Comparison of ENCODE assay signal across 13 cellular contexts in genomic region chr11:23311986-23312940, GRCh38.
DNase-seq lines count a peak whose midpoint lies in the region; ATAC-seq, FAIRE-seq and TF ChIP-seq lines count a peak whose summit lies in the region.
"Had no signal": no experiment of that assay in that cellular context is flagged by ENCODE, and none has a peak within 500 bp of the region (broad histone marks: within the 10 kb centered on the region; RNA-seq: fewer than 3 reads in every experiment).

No MANE protein-coding gene starts in this region.

- 36% methylated on average over 5 of the region's 5 CpGs for WGBS in smooth muscle cell (ENCODE audit: low lambda C conversion rate)
- WGBS in small intestine, 3 donors = 32 to 54% (median 47%) methylated on average over 5 of the region's 5 CpGs

- H3K9me3 Mint-ChIP-seq in CD14-positive monocyte = peaks cover 0 to 2% (median 1%) of the 10 kb centered on the region in 7 donors

- no peaks in the 10 kb centered on the region for H3K36me3 ChIP-seq in smooth muscle cell (ENCODE audit: low read depth)
- no peaks in the 10 kb centered on the region for H3K36me3 ChIP-seq in small intestine (ENCODE audit: control insufficient read depth in 2 of 2, insufficient read depth in 2 of 2, low read length in 2 of 2)
- H3K36me3 ChIP-seq: thyroid gland had no signal

- H3F3A ChIP-seq in smooth muscle cell (ENCODE audit: low read depth) = no peaks in the 10 kb centered on the region

- no peaks in the 10 kb centered on the region for H3K4me1 ChIP-seq in smooth muscle cell (ENCODE audit: low read depth)
- H3K4me1 ChIP-seq in small intestine (ENCODE audit: control insufficient read depth in 2 of 2, insufficient read depth in 1 of 2, low read depth in 1 of 2, low read length in 1 of 2) = no peaks in the 10 kb centered on the region
- H3K4me1 ChIP-seq: thyroid gland had no signal

- peak overlapping the region; percentile 55 for H3K4me2 ChIP-seq in smooth muscle cell

- H3K9me3 ChIP-seq in smooth muscle cell (replicated peaks; ENCODE audit: low read depth) (no peaks in the 10 kb centered on the region), small intestine (ENCODE audit: control insufficient read depth, low read depth) (no peaks in the 10 kb centered on the region)
- H3K9me3 ChIP-seq: thyroid gland had no signal

- H4K20me1 ChIP-seq in smooth muscle cell (ENCODE audit: low read depth) = no peaks in the 10 kb centered on the region

- FAIRE-seq in small intestine (lab: Jason Lieb, UNC) = no peak

- H3K27ac ChIP-seq in smooth muscle cell (ENCODE audit: low read depth) (peak overlapping the region; percentile 92), small intestine (ENCODE audit: low read depth in 1 of 2, low read length in 1 of 2) (no peak overlapping the region)
- H3K27ac ChIP-seq: thyroid gland had no signal

- peak overlapping the region; percentile 63 for H3K9ac ChIP-seq in smooth muscle cell (ENCODE audit: low read depth)

- no peak overlapping the region for H3K27ac Mint-ChIP-seq in CD14-positive monocyte
- H3K27ac Mint-ChIP-seq: activated CD4-positive, alpha-beta T cell treated with anti-CD3 and anti-CD28 coated beads for 36 hours; activated T-cell treated with anti-CD3 and anti-CD28 coated beads, Interleukin-2, amount 50 U/mL, for 72 hours; naive thymus-derived CD4-positive, alpha-beta T cell had no signal

- TF ChIP-seq CTCF in fibroblast of mammary gland (conservative IDR thresholded peaks at IDR 0.05; ENCODE audit: control insufficient read depth, insufficient read depth, low read depth, low read length) (no peak), smooth muscle cell (IDR thresholded peaks at IDR 0.05; ENCODE audit: borderline replicate concordance, insufficient read depth, poor library complexity, severe bottlenecking) (no peak), CD14-positive monocyte (IDR thresholded peaks at IDR 0.05) (no peak)

- intact Hi-C loops in CD14-positive monocyte (cut with micrococcal nuclease) = no loop called here

- H3K27me3 Mint-ChIP-seq in CD14-positive monocyte (ENCODE audit: low read depth in 3 of 3) = no peaks in the 10 kb centered on the region
- H3K27me3 Mint-ChIP-seq: activated CD4-positive, alpha-beta T cell treated with anti-CD3 and anti-CD28 coated beads for 36 hours; naive thymus-derived CD4-positive, alpha-beta T cell had no signal

- peak overlapping the region; percentile 17 for H2AFZ ChIP-seq in smooth muscle cell (ENCODE audit: low read depth)

- no peak overlapping the region for H3K4me3 Mint-ChIP-seq in CD14-positive monocyte
- H3K4me3 Mint-ChIP-seq: activated CD4-positive, alpha-beta T cell treated with anti-CD3 and anti-CD28 coated beads for 36 hours; activated T-cell treated with anti-CD3 and anti-CD28 coated beads, Interleukin-2, amount 50 U/mL, for 72 hours; immature natural killer cell; naive thymus-derived CD4-positive, alpha-beta T cell had no signal

- ATAC-seq in GM18909 (IDR thresholded peaks at IDR 0.05; ENCODE audit: poor library complexity, unreplicated experiment) = no peak
- ATAC-seq: activated CD4-positive, alpha-beta T cell treated with anti-CD3 and anti-CD28 coated beads for 36 hours; activated T-cell treated with anti-CD3 and anti-CD28 coated beads, Interleukin-2, amount 50 U/mL, for 72 hours; naive thymus-derived CD4-positive, alpha-beta T cell had no signal

- DNase-seq in NCI-H510A treated with DMSO at 0.1 percent for 48 hours (lab: John Stamatoyannopoulos, UW) (peak; percentile 30), NCI-H510A (lab: John Stamatoyannopoulos, UW) (no peak), RPMI7951 (ENCODE audit: low read depth) (peak; percentile 49), fibroblast of mammary gland (ENCODE audit: low read depth) (peak; percentile 49), smooth muscle cell (lab: John Stamatoyannopoulos, UW; ENCODE audit: unreplicated experiment) (no peak), CD14-positive monocyte (ENCODE audit: low spot score) (no peak), small intestine (no peak)
- DNase-seq: activated CD4-positive, alpha-beta T cell treated with anti-CD3 and anti-CD28 coated beads for 36 hours; activated T-cell treated with anti-CD3 and anti-CD28 coated beads, Interleukin-2, amount 50 U/mL, for 72 hours; immature natural killer cell; naive thymus-derived CD4-positive, alpha-beta T cell; thyroid gland had no signal

- no peaks in the 10 kb centered on the region for H3K36me3 Mint-ChIP-seq in CD14-positive monocyte
- H3K36me3 Mint-ChIP-seq: immature natural killer cell; naive thymus-derived CD4-positive, alpha-beta T cell had no signal

- H3K79me2 ChIP-seq in smooth muscle cell (ENCODE audit: low read depth) = no peaks in the 10 kb centered on the region

- H3K4me3 ChIP-seq in fibroblast of mammary gland (ENCODE audit: control insufficient read depth, low read depth, low read length) (no peak overlapping the region), smooth muscle cell (no peak overlapping the region), small intestine (ENCODE audit: low read depth in 1 of 2, low read length in 2 of 2) (no peak overlapping the region)
- H3K4me3 ChIP-seq: thyroid gland had no signal

- H3K4me1 Mint-ChIP-seq in CD14-positive monocyte = no peaks in the 10 kb centered on the region
- H3K4me1 Mint-ChIP-seq: activated CD4-positive, alpha-beta T cell treated with anti-CD3 and anti-CD28 coated beads for 36 hours; naive thymus-derived CD4-positive, alpha-beta T cell had no signal

- H3K27me3 ChIP-seq in smooth muscle cell (ENCODE audit: low read depth) (no peaks in the 10 kb centered on the region), small intestine (ENCODE audit: control insufficient read depth in 2 of 2, insufficient read depth in 2 of 2, low read length in 2 of 2) (no peaks in the 10 kb centered on the region)
- H3K27me3 ChIP-seq: thyroid gland had no signal

Comparison
In these comparisons a context has a peak if more than half of its experiments do, and no peak if none do; other contexts are left out.
1. DNase-seq: peak in NCI-H510A treated with DMSO at 0.1 percent for 48 hours (single experiment), RPMI7951 (single experiment) and fibroblast of mammary gland (single experiment); none in NCI-H510A (single experiment), smooth muscle cell (single experiment), CD14-positive monocyte (single experiment) and small intestine (single experiment).